In the genomic region with DNA sequence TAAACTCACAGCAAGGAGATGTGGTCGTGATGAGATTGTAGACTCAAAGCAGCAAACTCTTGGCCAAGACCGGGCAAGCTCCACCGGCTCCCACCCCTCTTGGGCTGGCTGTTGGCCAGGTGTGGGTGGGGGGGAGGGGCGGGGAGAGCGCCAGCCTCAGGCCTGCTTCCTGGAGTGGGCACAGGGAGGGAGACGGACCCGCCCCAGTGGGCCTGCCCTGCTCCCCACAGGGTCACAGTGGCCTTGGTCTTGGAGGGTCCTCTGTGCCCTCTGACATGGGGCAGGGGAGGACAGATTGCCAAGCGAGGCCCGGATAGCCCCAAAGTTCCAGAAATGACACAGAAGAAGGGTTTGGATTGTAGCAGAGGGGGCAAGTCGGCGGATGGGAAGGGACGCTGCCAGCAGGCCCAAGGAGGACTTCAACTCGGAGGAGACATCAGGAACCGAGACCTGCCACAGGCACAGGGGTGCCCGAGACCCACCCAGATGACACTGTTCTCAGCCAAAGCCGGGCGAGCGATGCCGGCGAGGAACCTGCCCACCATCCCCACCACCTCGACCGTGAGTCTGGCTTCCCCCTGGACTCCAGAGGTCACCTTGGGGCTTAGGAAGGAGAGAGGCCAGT, we compare ENCODE assay signal across 1 cellular context.
TF ChIP-seq lines count a peak whose summit lies in the region.

No MANE protein-coding gene starts in this region.

TF ChIP-seq in HepG2, 621 proteins besides CTCF, POLR2A, EP300 and RAD21 (continued from another document):
- TF ChIP-seq, protein P1, sequence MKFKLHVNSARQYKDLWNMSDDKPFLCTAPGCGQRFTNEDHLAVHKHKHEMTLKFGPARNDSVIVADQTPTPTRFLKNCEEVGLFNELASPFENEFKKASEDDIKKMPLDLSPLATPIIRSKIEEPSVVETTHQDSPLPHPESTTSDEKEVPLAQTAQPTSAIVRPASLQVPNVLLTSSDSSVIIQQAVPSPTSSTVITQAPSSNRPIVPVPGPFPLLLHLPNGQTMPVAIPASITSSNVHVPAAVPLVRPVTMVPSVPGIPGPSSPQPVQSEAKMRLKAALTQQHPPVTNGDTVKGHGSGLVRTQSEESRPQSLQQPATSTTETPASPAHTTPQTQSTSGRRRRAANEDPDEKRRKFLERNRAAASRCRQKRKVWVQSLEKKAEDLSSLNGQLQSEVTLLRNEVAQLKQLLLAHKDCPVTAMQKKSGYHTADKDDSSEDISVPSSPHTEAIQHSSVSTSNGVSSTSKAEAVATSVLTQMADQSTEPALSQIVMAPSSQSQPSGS (CRISPR knock-in tag; IDR thresholded peaks at IDR 0.05) = no peak
